Comparison of ENCODE assay signal across 12 cellular contexts in the genomic region with DNA sequence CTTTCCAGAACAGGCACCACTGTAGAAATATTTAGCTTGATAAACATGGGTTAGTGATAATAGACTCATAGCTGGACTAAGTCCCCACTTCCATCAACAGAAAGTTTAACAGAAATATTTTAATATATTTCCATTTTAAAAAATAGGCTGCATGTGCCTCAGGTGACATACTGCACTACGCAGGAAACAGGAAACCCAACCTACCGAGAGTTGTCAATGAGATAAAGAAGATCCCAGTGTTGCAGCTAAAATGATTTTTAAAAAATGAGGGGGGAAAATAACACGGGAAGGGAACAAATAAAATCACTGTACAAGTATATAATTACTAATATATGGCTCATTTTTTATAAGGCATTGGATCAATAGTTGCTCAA.
A peak's percentile ranks its signal among the peaks of the same experiment; 100 is the strongest.
DNase-seq lines count a peak whose midpoint lies in the region; ATAC-seq and TF ChIP-seq lines count a peak whose summit lies in the region.
"Had no signal": no experiment of that assay in that cellular context is flagged by ENCODE, and none has a peak within 500 bp of the region (broad histone marks: within the 10 kb centered on the region; RNA-seq: fewer than 3 reads in every experiment).

No MANE protein-coding gene starts in this region.

- peaks cover 42% of the 10 kb centered on the region for H3K4me1 ChIP-seq in Loucy (ENCODE audit: insufficient read depth, low read length, poor library complexity, severe bottlenecking)
- peaks cover 0 to 9% of the 10 kb centered on the region in 2 donors for H3K4me1 ChIP-seq in left lung

- H2AFZ ChIP-seq in Loucy (ENCODE audit: low read length): peak overlapping the region; percentile 68

- peak overlapping the region; percentile 94 for H3K4me3 Mint-ChIP-seq in stimulated activated naive CD8-positive, alpha-beta T cell treated with anti-CD3 and anti-CD28 coated beads, Interleukin-15, Interleukin-2, amounts not matched to agents 100 ng/mL and 50 ng/mL, for 24 hours

- no peaks in the 10 kb centered on the region for H4K20me1 ChIP-seq in Loucy (ENCODE audit: insufficient read depth, low read length, poor library complexity, severe bottlenecking)

- ATAC-seq in stimulated activated naive CD8-positive, alpha-beta T cell treated with anti-CD3 and anti-CD28 coated beads, Interleukin-15, Interleukin-2, amounts not matched to agents 100 U/mL and 50 U/mL, for 24 hours: no peak
- ATAC-seq in GM19328 (IDR thresholded peaks at IDR 0.05; ENCODE audit: unreplicated experiment): no peak
- no peak for ATAC-seq in left lung
- ATAC-seq: HepG2 had no signal

- no peak for TF ChIP-seq CTCF in Loucy (conservative IDR thresholded peaks at IDR 0.05; ENCODE audit: low read length)
- TF ChIP-seq CTCF in left lung (IDR thresholded peaks at IDR 0.05): no peak

- intact Hi-C loops in posterior cingulate gyrus (cut with DNase I) (no loop called here), left lung (cut with DNase I) (no loop called here)

- no peaks in the 10 kb centered on the region; the same call in 1 of the 2 replicates for H3K79me2 ChIP-seq in Loucy (ENCODE audit: insufficient read depth, low read length)

- no peaks in the 10 kb centered on the region for H3K9me3 Mint-ChIP-seq in stimulated activated naive CD8-positive, alpha-beta T cell treated with anti-CD3 and anti-CD28 coated beads, Interleukin-15, Interleukin-2, amounts not matched to agents 100 ng/mL and 50 ng/mL, for 24 hours

- H3K9me3 ChIP-seq in Loucy (ENCODE audit: insufficient read depth, low read depth, low read length) (no peaks in the 10 kb centered on the region), left lung (no peaks in the 10 kb centered on the region)

- H3K36me3 ChIP-seq in Loucy (ENCODE audit: insufficient read depth, low read length): no peaks in the 10 kb centered on the region
- no peaks in the 10 kb centered on the region for H3K36me3 ChIP-seq in left lung

- peaks cover 21% of the 10 kb centered on the region for H3K36me3 Mint-ChIP-seq in stimulated activated naive CD8-positive, alpha-beta T cell treated with anti-CD3 and anti-CD28 coated beads, Interleukin-15, Interleukin-2, amounts not matched to agents 100 ng/mL and 50 ng/mL, for 24 hours (ENCODE audit: low read depth)

- peaks cover 45% of the 10 kb centered on the region for H3K4me1 Mint-ChIP-seq in stimulated activated naive CD8-positive, alpha-beta T cell treated with anti-CD3 and anti-CD28 coated beads, Interleukin-15, Interleukin-2, amounts not matched to agents 100 ng/mL and 50 ng/mL, for 24 hours (ENCODE audit: low read depth)

- peak overlapping the region; percentile 87 for H3K4me2 ChIP-seq in Loucy (ENCODE audit: low read depth, low read length, poor library complexity, severe bottlenecking)

- no peaks in the 10 kb centered on the region for H3K9me2 ChIP-seq in Loucy (replicated peaks; ENCODE audit: low read depth, low read length)

- H3K27me3 Mint-ChIP-seq in stimulated activated naive CD8-positive, alpha-beta T cell treated with anti-CD3 and anti-CD28 coated beads, Interleukin-15, Interleukin-2, amounts not matched to agents 100 ng/mL and 50 ng/mL, for 24 hours: no peaks in the 10 kb centered on the region

- peak overlapping the region; percentile 66 for H3K9ac ChIP-seq in Loucy (ENCODE audit: low read depth, low read length, poor library complexity, severe bottlenecking)

- H3K27me3 ChIP-seq in Loucy (ENCODE audit: insufficient read depth, low read length, poor library complexity, severe bottlenecking) (no peaks in the 10 kb centered on the region), left lung (no peaks in the 10 kb centered on the region)

- H3K27ac ChIP-seq in epithelial cell of prostate: peak overlapping the region; percentile 13
- H3K27ac ChIP-seq in left lung: peak overlapping the region in 1 of 2 donors; percentile 64

- peak overlapping the region; percentile 78 for H3K4me3 ChIP-seq in Loucy (ENCODE audit: low read length, poor library complexity, severe bottlenecking)
- peak overlapping the region in 1 of 2 donors; percentile 17 for H3K4me3 ChIP-seq in left lung

- peak overlapping the region; percentile 98 for H3K27ac Mint-ChIP-seq in stimulated activated naive CD8-positive, alpha-beta T cell treated with anti-CD3 and anti-CD28 coated beads, Interleukin-15, Interleukin-2, amounts not matched to agents 100 ng/mL and 50 ng/mL, for 24 hours

- no peak for DNase-seq in stimulated activated naive CD8-positive, alpha-beta T cell treated with anti-CD3 and anti-CD28 coated beads, Interleukin-15, Interleukin-2, amounts not matched to agents 100 U/mL and 50 U/mL, for 24 hours
- DNase-seq in epithelial cell of prostate (ENCODE audit: low read depth, low spot score): no peak
- DNase-seq in posterior cingulate gyrus: no peak
- no peak for DNase-seq in T1000 (lab: John Stamatoyannopoulos, UW)
- no peak for DNase-seq in left lung
- DNase-seq: C1 segment of cervical spinal cord, head of caudate nucleus, NCI-H2029 treated with DMSO at 0.1 percent for 48 hours had no signal

- 0 out of 2 replicates have a peak, but pooled peaks cover 8% of the 10 kb centered on the region for H3F3A ChIP-seq in Loucy (ENCODE audit: low read depth)
